ENCODE assay signal across 14 cellular contexts in genomic region chr7:2626498-2627117, GRCh38. TPM values are rescaled to one million over a fixed set of nuclear protein-coding genes. Genes with fewer than 3 reads are reported as not detected.
DNase-seq lines count a peak whose midpoint lies in the region; ATAC-seq, FAIRE-seq and TF ChIP-seq lines count a peak whose summit lies in the region.
"Had no signal": no experiment of that assay in that cellular context is flagged by ENCODE, and none has a peak within 500 bp of the region (broad histone marks: within the 10 kb centered on the region; RNA-seq: fewer than 3 reads in every experiment).

No MANE protein-coding gene starts in this region.

- intact Hi-C loops in sigmoid colon (cut with DNase I) = no loop called here

- H3K9me3 Mint-ChIP-seq in astrocyte (ENCODE audit: unreplicated experiment) = no peaks in the 10 kb centered on the region

- H3K9me3 ChIP-seq in astrocyte (ENCODE audit: insufficient read depth, low read depth, low read length) = no peaks in the 10 kb centered on the region
- H3K9me3 ChIP-seq in sigmoid colon = no peaks in the 10 kb centered on the region
- H3K9me3 ChIP-seq: thoracic aorta had no signal

- no peak for FAIRE-seq in astrocyte (lab: Jason Lieb, UNC)
- FAIRE-seq: GM12892 had no signal

- no peak overlapping the region for H3K27ac Mint-ChIP-seq in astrocyte (ENCODE audit: unreplicated experiment)

- peak overlapping the region; percentile 64 for H3K9ac ChIP-seq in astrocyte (ENCODE audit: low read length)

- TF ChIP-seq POLR2A in sigmoid colon (IDR thresholded peaks at IDR 0.05) = no peak

- no peaks in the 10 kb centered on the region for H3K27me3 ChIP-seq in astrocyte (ENCODE audit: insufficient read depth, low read length)
- H3K27me3 ChIP-seq in sigmoid colon = no peaks in the 10 kb centered on the region

- no peak overlapping the region for H3K4me3 ChIP-seq in astrocyte (ENCODE audit: insufficient read depth, low read depth, low read length)
- H3K4me3 ChIP-seq in sigmoid colon = no peak overlapping the region
- H3K4me3 ChIP-seq: thoracic aorta had no signal

- H3K27ac ChIP-seq in astrocyte (ENCODE audit: low read depth, low read length) (peak overlapping the region; percentile 33), sigmoid colon (peak overlapping the region; percentile 57 to 74 (median 72))
- H3K27ac ChIP-seq: C4-2B had no signal

- H4K20me1 ChIP-seq in astrocyte (ENCODE audit: insufficient read depth, low read length) = no peaks in the 10 kb centered on the region

- H3K36me3 ChIP-seq in astrocyte (ENCODE audit: insufficient read depth, low read length) (no peaks in the 10 kb centered on the region), sigmoid colon (no peaks in the 10 kb centered on the region)
- H3K36me3 ChIP-seq: thoracic aorta had no signal

- DNase-seq in GM04504 (ENCODE audit: low read depth) (peak; percentile 78), astrocyte (ENCODE audit: low read depth) (peak; percentile 85), glomerular visceral epithelial cell (ENCODE audit: extremely low spot score) (peak; percentile 39), sigmoid colon (peak; percentile 83), NCI-H524 (lab: John Stamatoyannopoulos, UW) (no peak)
- DNase-seq: activated naive CD4-positive, alpha-beta T cell treated with anti-CD3 and anti-CD28 coated beads, Interleukin-2, amount 50 U/mL, for 16 hours; NCI-H2171; SW 1271 had no signal

- ATAC-seq in activated CD4-positive, CD25-positive, alpha-beta regulatory T cell treated with anti-CD3 and anti-CD28 coated beads, Interleukin-2, amount 50 U/mL, for 24 hours = no peak
- ATAC-seq in GM18861 (IDR thresholded peaks at IDR 0.05; ENCODE audit: unreplicated experiment) (no peak), GM21619 (IDR thresholded peaks at IDR 0.05; ENCODE audit: unreplicated experiment) (no peak)

- H3K36me3 Mint-ChIP-seq in astrocyte (ENCODE audit: low read depth, unreplicated experiment) = no peaks in the 10 kb centered on the region

- TF ChIP-seq EP300 in sigmoid colon (IDR thresholded peaks at IDR 0.05) = no peak

- TF ChIP-seq CTCF in astrocyte (IDR thresholded peaks at IDR 0.05; ENCODE audit: insufficient read depth, low read depth, low read length) (no peak), sigmoid colon (IDR thresholded peaks at IDR 0.05) (no peak)

- no peak overlapping the region for H3K4me2 ChIP-seq in astrocyte (ENCODE audit: low read length)

- no peak overlapping the region for H3K4me3 Mint-ChIP-seq in astrocyte (ENCODE audit: unreplicated experiment)

- no peaks in the 10 kb centered on the region for H3K27me3 Mint-ChIP-seq in astrocyte (ENCODE audit: low read depth, unreplicated experiment)

- H3K79me2 ChIP-seq in astrocyte (ENCODE audit: insufficient read depth, low read length) = no peaks in the 10 kb centered on the region

- peaks cover 34% of the 10 kb centered on the region for H3K4me1 ChIP-seq in astrocyte (ENCODE audit: insufficient read depth, low read length)
- H3K4me1 ChIP-seq in sigmoid colon = peaks cover 0 to 35% (median 30%) of the 10 kb centered on the region in 4 donors

- peak overlapping the region; percentile 34 for H2AFZ ChIP-seq in astrocyte (ENCODE audit: low read depth, low read length)

- H3K4me1 Mint-ChIP-seq in astrocyte (ENCODE audit: low read depth, unreplicated experiment) = peaks cover 11% of the 10 kb centered on the region

- 76 to 86% methylated on average over 20 of the region's 20 CpGs for WGBS in sigmoid colon, 2 donors

RNA-seq across cellular contexts. Expression of gene TTYH3, which starts 5.2 kb away (rescaled TPM):
- total RNA-seq in astrocyte = 264 and 273 TPM in 2 replicates
- 10 to 100 TPM; 10.2 to 19.4 (median 13.0) TPM for total RNA-seq in sigmoid colon
- polyA plus RNA-seq in sigmoid colon = 10 to 100 TPM in 2 of 3 donors, 1 to 10 TPM in 1; 5.4 to 41.7 (median 21.3) TPM

Comparison
In these comparisons a context has a peak if more than half of its experiments do, and no peak if none do; other contexts are left out.
1. DNase-seq: peak in GM04504 (single experiment), astrocyte (single experiment), glomerular visceral epithelial cell (single experiment) and sigmoid colon (single experiment); none in NCI-H524 (0 of 2).
2. RNA of gene TTYH3, which starts 5.2 kb away (total RNA-seq): 264 to 273 TPM in astrocyte; 10.2 to 19.4 TPM in sigmoid colon; every median in the first group is over 10 times any median in the second.